9 cellular contexts compared by ENCODE assay signal in the genomic region with DNA sequence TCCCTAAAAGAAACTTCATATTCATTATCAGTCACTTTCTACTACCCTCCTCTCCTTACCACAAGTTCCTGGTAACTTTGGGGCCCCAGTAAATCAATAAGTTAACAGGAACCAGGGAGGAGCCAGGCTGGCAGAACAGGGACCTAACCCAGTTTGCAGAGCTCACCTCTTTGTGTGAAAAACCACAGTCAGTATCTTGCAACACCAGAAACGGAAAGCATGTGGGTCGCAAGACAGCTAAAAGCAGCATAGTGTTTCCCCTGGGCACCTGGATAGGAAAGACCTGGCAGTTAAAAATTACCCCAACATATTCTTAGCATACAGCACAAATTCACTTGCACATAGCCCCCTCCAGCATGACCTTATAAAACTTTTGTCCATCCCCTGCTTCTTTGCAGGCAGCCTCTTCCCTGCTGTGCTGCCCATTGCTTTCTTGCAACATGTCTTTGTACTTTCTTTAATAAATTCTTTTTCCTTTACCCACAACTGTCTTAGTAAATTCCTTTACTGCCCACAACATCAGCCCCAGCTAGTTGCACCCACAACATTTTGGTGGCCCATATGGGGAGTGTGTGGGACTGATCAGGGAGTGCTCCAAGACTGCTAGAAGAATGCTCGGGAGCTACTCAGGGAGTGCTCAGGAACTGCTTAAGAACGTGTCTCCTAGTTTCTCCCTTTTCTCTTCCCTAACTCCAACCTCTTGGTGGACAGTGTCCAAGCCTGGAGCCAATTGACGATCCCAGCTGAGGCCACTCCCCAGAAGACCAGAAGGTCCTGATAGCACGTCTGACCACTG.
DNase-seq lines count a peak whose midpoint lies in the region; ATAC-seq and TF ChIP-seq lines count a peak whose summit lies in the region.
"Had no signal": no experiment of that assay in that cellular context is flagged by ENCODE, and none has a peak within 500 bp of the region (broad histone marks: within the 10 kb centered on the region; RNA-seq: fewer than 3 reads in every experiment).

No MANE protein-coding gene starts in this region.

- H3K4me3 ChIP-seq in transverse colon = no peak overlapping the region

- no peak for TF ChIP-seq POLR2A in transverse colon (IDR thresholded peaks at IDR 0.05)

- H3K4me1 Mint-ChIP-seq in activated naive CD4-positive, alpha-beta T cell treated with anti-CD3 and anti-CD28 coated beads for 36 hours (ENCODE audit: low read depth) = peaks cover 56% of the 10 kb centered on the region
- H3K4me1 Mint-ChIP-seq in activated CD4-positive, alpha-beta T cell treated with anti-CD3 and anti-CD28 coated beads, Interleukin-2, amount 10 ng/mL, durations not matched to agents 7 days and 5 days = peaks cover 47% of the 10 kb centered on the region

- POLR2A ChIA-PET in activated CD4-positive, alpha-beta T cell treated with anti-CD3 and anti-CD28 coated beads, Interleukin-2, amount 10 ng/mL, durations not matched to agents 7 days and 5 days (lab: Charles Lee) = no interaction called here

- no peaks in the 10 kb centered on the region for H3K36me3 ChIP-seq in transverse colon

- no peak overlapping the region for H3K27ac ChIP-seq in transverse colon
- H3K27ac ChIP-seq: C4-2B had no signal

- no peaks in the 10 kb centered on the region for H3K27me3 Mint-ChIP-seq in activated naive CD4-positive, alpha-beta T cell treated with anti-CD3 and anti-CD28 coated beads for 36 hours (ENCODE audit: low read depth)
- H3K27me3 Mint-ChIP-seq in activated CD4-positive, alpha-beta T cell treated with anti-CD3 and anti-CD28 coated beads, Interleukin-2, amount 10 ng/mL, durations not matched to agents 7 days and 5 days = no peaks in the 10 kb centered on the region

- no peak for TF ChIP-seq CTCF in transverse colon (IDR thresholded peaks at IDR 0.05)

- peak overlapping the region; percentile 30 for H3K27ac Mint-ChIP-seq in activated naive CD4-positive, alpha-beta T cell treated with anti-CD3 and anti-CD28 coated beads for 36 hours
- peak overlapping the region; percentile 80 for H3K27ac Mint-ChIP-seq in activated CD4-positive, alpha-beta T cell treated with anti-CD3 and anti-CD28 coated beads, Interleukin-2, amount 10 ng/mL, durations not matched to agents 7 days and 5 days

- 78 to 90% methylated on average over 2 to 6 of the region's 6 CpGs for WGBS in transverse colon (ENCODE audit: low coverage in 1 of 2), 2 donors

- no peaks in the 10 kb centered on the region for H3K4me1 ChIP-seq in transverse colon

- no peaks in the 10 kb centered on the region for H3K9me3 ChIP-seq in transverse colon

- H3K4me3 Mint-ChIP-seq in activated naive CD4-positive, alpha-beta T cell treated with anti-CD3 and anti-CD28 coated beads for 36 hours = peak overlapping the region; percentile 4
- peak overlapping the region; percentile 39 for H3K4me3 Mint-ChIP-seq in activated CD4-positive, alpha-beta T cell treated with anti-CD3 and anti-CD28 coated beads, Interleukin-2, amount 10 ng/mL, durations not matched to agents 7 days and 5 days

- intact Hi-C loops in activated naive CD4-positive, alpha-beta T cell treated with anti-CD3 and anti-CD28 coated beads for 36 hours (cut with micrococcal nuclease) = loop anchor here (2.0 to 5.0 kb wide), 2 partner anchors 116 to 176 kb away; no protein-coding TSS in a partner anchor
- intact Hi-C loops in transverse colon (cut with DNase I; ENCODE audit: low total_unique reads) (no loop called here), head of caudate nucleus (cut with DNase I) (no loop called here)

- in situ Hi-C loops in transverse colon (cut with MboI; ENCODE audit: low pct_ligation_motif_present in 1 of 4, low pct_unique_long_range_greater_than_20kb in 1 of 4, low sequenced_read_pairs in 3 of 4) = no loop called here

- TF ChIP-seq EP300 in transverse colon (IDR thresholded peaks at IDR 0.05; ENCODE audit: low read depth) = no peak

- no peaks in the 10 kb centered on the region for H3K36me3 Mint-ChIP-seq in activated naive CD4-positive, alpha-beta T cell treated with anti-CD3 and anti-CD28 coated beads for 36 hours (ENCODE audit: low read depth)
- peaks cover 32% of the 10 kb centered on the region for H3K36me3 Mint-ChIP-seq in activated CD4-positive, alpha-beta T cell treated with anti-CD3 and anti-CD28 coated beads, Interleukin-2, amount 10 ng/mL, durations not matched to agents 7 days and 5 days (ENCODE audit: low read depth)

- DNase-seq in activated naive CD4-positive, alpha-beta T cell treated with anti-CD3 and anti-CD28 coated beads for 36 hours = peak; percentile 60
- no peak for DNase-seq in activated naive CD4-positive, alpha-beta T cell treated with anti-CD3 and anti-CD28 coated beads, Interleukin-2, amount 50 U/mL, for 16 hours
- DNase-seq in activated CD4-positive, alpha-beta T cell treated with anti-CD3 and anti-CD28 coated beads, Interleukin-2, amount 10 ng/mL, durations not matched to agents 7 days and 5 days = peak; percentile 63
- DNase-seq in transverse colon (peak; percentile 21), NCI-H1092 treated with DMSO at 0.1 percent for 48 hours (lab: John Stamatoyannopoulos, UW) (no peak), H4 (ENCODE audit: low spot score) (no peak), head of caudate nucleus (no peak)

- CTCF ChIA-PET in activated naive CD4-positive, alpha-beta T cell treated with anti-CD3 and anti-CD28 coated beads for 36 hours (lab: Charles Lee) = interaction anchor here (0.6 to 1.2 kb wide), 3 partner anchors 10 to 169 kb away, joined by 3 read pairs; no protein-coding TSS in a partner anchor
- CTCF ChIA-PET in activated CD4-positive, alpha-beta T cell treated with anti-CD3 and anti-CD28 coated beads, Interleukin-2, amount 10 ng/mL, durations not matched to agents 7 days and 5 days (lab: Charles Lee) = interaction anchor here (1.0 to 1.4 kb wide), 3 partner anchors 10 to 258 kb away, joined by 3 to 4 read pairs (median 3); no protein-coding TSS in a partner anchor

- ATAC-seq in HG03159 (IDR thresholded peaks at IDR 0.05; ENCODE audit: unreplicated experiment) = peak; percentile 90

- H3K9me3 Mint-ChIP-seq in activated naive CD4-positive, alpha-beta T cell treated with anti-CD3 and anti-CD28 coated beads for 36 hours = peaks cover 2% of the 10 kb centered on the region
- peaks cover 4% of the 10 kb centered on the region for H3K9me3 Mint-ChIP-seq in activated CD4-positive, alpha-beta T cell treated with anti-CD3 and anti-CD28 coated beads, Interleukin-2, amount 10 ng/mL, durations not matched to agents 7 days and 5 days

- H3K27me3 ChIP-seq in transverse colon = no peaks in the 10 kb centered on the region

Comparison
In these comparisons a context has a peak if more than half of its experiments do, and no peak if none do; other contexts are left out.
1. DNase-seq: peak in activated naive CD4-positive, alpha-beta T cell treated with anti-CD3 and anti-CD28 coated beads for 36 hours (single experiment), activated CD4-positive, alpha-beta T cell treated with anti-CD3 and anti-CD28 coated beads, Interleukin-2, amount 10 ng/mL, durations not matched to agents 7 days and 5 days (single experiment) and transverse colon (single experiment); none in activated naive CD4-positive, alpha-beta T cell treated with anti-CD3 and anti-CD28 coated beads, Interleukin-2, amount 50 U/mL, for 16 hours (single experiment), NCI-H1092 treated with DMSO at 0.1 percent for 48 hours (single experiment), H4 (single experiment) and head of caudate nucleus (0 of 42).